In the genomic region with DNA sequence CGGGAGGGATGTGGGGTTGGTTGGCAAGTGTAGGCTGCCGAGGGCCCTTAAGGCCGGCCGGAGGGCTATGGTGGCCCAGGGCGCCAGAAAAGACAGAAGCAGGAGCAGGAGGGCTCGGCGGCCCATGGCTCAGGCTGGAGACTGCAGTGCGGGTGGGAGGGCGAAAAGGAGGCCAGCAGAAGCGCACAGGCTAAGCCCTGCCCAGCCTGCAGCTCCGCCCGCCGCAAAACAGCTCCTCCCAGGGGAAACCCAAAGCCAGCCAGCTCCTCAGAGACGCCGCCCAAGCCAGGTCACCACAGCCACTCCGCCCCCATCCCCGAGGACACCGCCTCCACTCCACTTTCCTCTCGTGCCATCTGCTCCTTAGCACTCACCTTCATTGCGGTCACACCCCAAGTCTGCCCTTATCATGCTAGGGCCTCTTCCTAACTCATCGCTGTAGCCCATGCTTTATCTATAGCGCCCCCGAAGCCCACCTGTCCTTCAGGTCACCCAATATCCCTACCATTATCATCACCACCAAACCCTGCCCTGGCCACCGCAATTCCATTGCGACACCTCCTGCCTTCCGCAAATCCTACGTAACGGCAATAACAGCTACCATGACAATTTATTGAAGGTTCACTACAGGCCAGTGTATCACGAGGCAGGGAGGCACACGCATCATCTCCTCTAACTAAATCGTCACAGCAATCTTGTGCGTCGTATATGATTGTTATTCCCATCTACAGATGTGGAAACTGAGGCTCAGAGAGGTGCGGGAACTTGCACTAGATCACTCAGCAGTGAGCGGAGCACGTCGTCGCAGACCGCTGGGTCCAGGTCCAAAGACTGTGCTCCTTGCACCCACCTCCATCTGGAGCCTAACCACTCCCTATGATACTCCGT, we compare ENCODE assay signal across 8 cellular contexts. TPM values are rescaled to one million over a fixed set of nuclear protein-coding genes. Genes with fewer than 3 reads are reported as not detected.
DNase-seq lines count a peak whose midpoint lies in the region; ATAC-seq, FAIRE-seq and TF ChIP-seq lines count a peak whose summit lies in the region.

A gene (minus strand): TSS at position 154 of the 888 bp plus-strand sequence. CDS start 28 bp downstream, at position 126.

- TF ChIP-seq CTCF in left ventricle myocardium inferior (IDR thresholded peaks at IDR 0.05; ENCODE audit: borderline replicate concordance) (peak; percentile 24), prostate gland (IDR thresholded peaks at IDR 0.05) (peak in 1 of 4 experiments; percentile 28)

- FAIRE-seq in GM12891 (lab: Jason Lieb, UNC), result no peak

- H3K4me1 ChIP-seq in left ventricle myocardium inferior (peaks cover 48% of the 10 kb centered on the region), prostate gland (replicated peaks) (no peaks in the 10 kb centered on the region), urinary bladder (ENCODE audit: insufficient read depth) (no peaks in the 10 kb centered on the region)

- DNase-seq in GM12891 (ENCODE audit: insufficient read length, low spot score) (peak; percentile 77), NCI-H146 (lab: John Stamatoyannopoulos, UW) (peak; percentile 90), amniotic stem cell (lab: John Stamatoyannopoulos, UW) (peak; percentile 76), left ventricle myocardium inferior (peak; percentile 92), prostate gland (ENCODE audit: low spot score) (peak; percentile 96)

- peak; percentile 83 for ATAC-seq in HG02840 (IDR thresholded peaks at IDR 0.05; ENCODE audit: low FRiP score, unreplicated experiment)

- H3K9me3 ChIP-seq in left ventricle myocardium inferior (replicated peaks) (no peaks in the 10 kb centered on the region), prostate gland (no peaks in the 10 kb centered on the region)

- WGBS in prostate gland, result under 1% methylated on average over 40 of the region's 40 CpGs
- WGBS in urinary bladder, result under 1% methylated on average over 40 of the region's 40 CpGs

- H3K27me3 ChIP-seq in left ventricle myocardium inferior (ENCODE audit: low read depth) (no peaks in the 10 kb centered on the region), prostate gland (replicated peaks; ENCODE audit: insufficient read depth) (no peaks in the 10 kb centered on the region)

- no peaks in the 10 kb centered on the region for H3K36me3 ChIP-seq in left ventricle myocardium inferior
- no peaks in the 10 kb centered on the region for H3K36me3 ChIP-seq in prostate gland
- no peaks in the 10 kb centered on the region for H3K36me3 ChIP-seq in urinary bladder (ENCODE audit: insufficient read depth)

- intact Hi-C loops in T-helper 1 cell treated with Interleukin-12 subunit alpha and Interleukin-12 subunit beta and Interleukin-4 antibody, amounts not matched to agents 30 ng/mL and 1 ng/mL, for 36 hours (cut with micrococcal nuclease), result loop anchor here (1.0 kb wide), 11 partner anchors 20 to 1030 kb away; a partner anchor contains a TSS
- intact Hi-C loops in left ventricle myocardium inferior (cut with micrococcal nuclease), result loop anchor here (5.0 to 10.0 kb wide), 3 partner anchors 257 to 354 kb away; a partner anchor contains a TSS
- intact Hi-C loops in prostate gland (cut with DNase I), result loop anchor here (5.0 to 10.0 kb wide), 5 partner anchors 33 to 387 kb away; a partner anchor contains a TSS

- peak within 1 kb of the TSS; percentile 91 for H3K27ac ChIP-seq in left ventricle myocardium inferior (replicated peaks)
- peak within 1 kb of the TSS; percentile 94 for H3K27ac ChIP-seq in prostate gland
- H3K27ac ChIP-seq in urinary bladder (ENCODE audit: low read depth), result peak within 1 kb of the TSS; percentile 91

- peak within 1 kb of the TSS; percentile 82 for H3K4me3 ChIP-seq in left ventricle myocardium inferior
- H3K4me3 ChIP-seq in prostate gland, result peak within 1 kb of the TSS; percentile 54 to 58
- peak within 1 kb of the TSS; percentile 59 for H3K4me3 ChIP-seq in urinary bladder (ENCODE audit: low read depth, low read length)

- TF ChIP-seq POLR2A in GM12891 (IDR thresholded peaks at IDR 0.05; ENCODE audit: low read depth, low read length) (no peak), prostate gland (IDR thresholded peaks at IDR 0.05) (peak; percentile 95)

TF ChIP-seq in GM12891, 5 proteins besides CTCF, POLR2A, EP300 and RAD21:
- peak; percentile 59; the same call in 1 of the 2 replicates for TF ChIP-seq POLR2AphosphoS5 (IDR thresholded peaks at IDR 0.05; ENCODE audit: low read depth, low read length)
- no peak for TF ChIP-seq POU2F2 (IDR thresholded peaks at IDR 0.05; ENCODE audit: low read depth, low read length)
- peak; percentile 57; the same call in 1 of the 2 replicates for TF ChIP-seq TAF1 (IDR thresholded peaks at IDR 0.05; ENCODE audit: low read depth, low read length)
TF ChIP-seq in GM12891: peak in this region for 2.

RNA-seq across cellular contexts. Expression of the gene that starts here (rescaled TPM):
- 17.2 TPM for polyA plus RNA-seq in GM12891 (2012; ENCODE audit: low read depth, missing spikeins)
- total RNA-seq in T-helper 1 cell treated with Interleukin-12 subunit alpha and Interleukin-12 subunit beta and Interleukin-4 antibody, amounts not matched to agents 30 ng/mL and 1 ng/mL, for 36 hours, result 27.4 and 29.5 TPM in 2 replicates
- 40.2 TPM for total RNA-seq in left ventricle myocardium inferior
- 10 to 100 TPM; 41.8 to 67.7 TPM for total RNA-seq in prostate gland
- total RNA-seq in urinary bladder, result 173 TPM
- polyA plus RNA-seq in urinary bladder, result 67.7 TPM

Comparison
In these comparisons a context has a peak if more than half of its experiments do, and no peak if none do; other contexts are left out.
1. Peak in every context shown above with its lines: DNase-seq, ATAC-seq, H3K4me3 ChIP-seq and H3K27ac ChIP-seq.